Comparison of ENCODE assay signal across 9 cellular contexts in genomic region chr12:16939871-16940306, GRCh38.
DNase-seq lines count a peak whose midpoint lies in the region; ATAC-seq and TF ChIP-seq lines count a peak whose summit lies in the region.
"Had no signal": no experiment of that assay in that cellular context is flagged by ENCODE, and none has a peak within 500 bp of the region (broad histone marks: within the 10 kb centered on the region; RNA-seq: fewer than 3 reads in every experiment).

No MANE protein-coding gene starts in this region.

- DNase-seq in CD14-positive monocyte (ENCODE audit: low spot score): no peak
- peak; percentile 93 for DNase-seq in NAMALWA (ENCODE audit: low spot score)
- DNase-seq in SKM-1 (lab: John Stamatoyannopoulos, UW; ENCODE audit: unreplicated experiment): peak; percentile 22
- peak; percentile 79 for DNase-seq in glomerular visceral epithelial cell (ENCODE audit: extremely low spot score)
- peak in 1 of 2 donors; percentile 67 for DNase-seq in upper lobe of left lung
- no peak for DNase-seq in naive thymus-derived CD8-positive, alpha-beta T cell

- H3K4me3 Mint-ChIP-seq in CD14-positive monocyte: no peak overlapping the region
- no peak overlapping the region for H3K4me3 Mint-ChIP-seq in naive thymus-derived CD8-positive, alpha-beta T cell

- WGBS in upper lobe of left lung, 2 donors: 34 to 44% methylated on average over 6 of the region's 6 CpGs

- H3K4me3 ChIP-seq in upper lobe of left lung: no peak overlapping the region

- TF ChIP-seq EP300 in upper lobe of left lung (IDR thresholded peaks at IDR 0.05): no peak

- POLR2A ChIA-PET in naive thymus-derived CD8-positive, alpha-beta T cell (lab: Charles Lee): no interaction called here

- H3K27ac Mint-ChIP-seq in CD14-positive monocyte: peak overlapping the region in 1 of 7 donors; percentile 11
- H3K27ac Mint-ChIP-seq in naive thymus-derived CD8-positive, alpha-beta T cell: no peak overlapping the region

- H3K27ac ChIP-seq in upper lobe of left lung: peak overlapping the region in 1 of 4 donors; percentile 29
- H3K27ac ChIP-seq: neutrophil had no signal

- no peaks in the 10 kb centered on the region for H3K36me3 ChIP-seq in upper lobe of left lung
- H3K36me3 ChIP-seq: neutrophil had no signal

- H3K4me1 Mint-ChIP-seq in CD14-positive monocyte: no peaks in the 10 kb centered on the region
- no peaks in the 10 kb centered on the region for H3K4me1 Mint-ChIP-seq in naive thymus-derived CD8-positive, alpha-beta T cell

- intact Hi-C loops in CD14-positive monocyte (cut with micrococcal nuclease): no loop called here

- TF ChIP-seq POLR2A in upper lobe of left lung (IDR thresholded peaks at IDR 0.05): no peak

- H3K27me3 ChIP-seq in upper lobe of left lung: no peaks in the 10 kb centered on the region
- H3K27me3 ChIP-seq: neutrophil had no signal

- peak; percentile 93 for ATAC-seq in GM18520 (IDR thresholded peaks at IDR 0.05; ENCODE audit: unreplicated experiment)
- ATAC-seq in HG02870 (IDR thresholded peaks at IDR 0.05; ENCODE audit: unreplicated experiment): peak; percentile 100
- peak; percentile 71 to 95 for ATAC-seq in upper lobe of left lung (ENCODE audit: low FRiP score in 2 of 2)
- ATAC-seq in naive thymus-derived CD8-positive, alpha-beta T cell: no peak

- peak; percentile 29 for TF ChIP-seq CTCF in CD14-positive monocyte (IDR thresholded peaks at IDR 0.05)
- TF ChIP-seq CTCF in upper lobe of left lung (IDR thresholded peaks at IDR 0.05): peak; percentile 43 to 95 (median 68)

- peaks cover 0 to 1% (median 0%) of the 10 kb centered on the region in 3 donors for H3K27me3 Mint-ChIP-seq in CD14-positive monocyte (ENCODE audit: low read depth in 3 of 3)
- no peaks in the 10 kb centered on the region for H3K27me3 Mint-ChIP-seq in naive thymus-derived CD8-positive, alpha-beta T cell

- H3K4me1 ChIP-seq in upper lobe of left lung: no peaks in the 10 kb centered on the region

- peaks cover 0 to 14% (median 0%) of the 10 kb centered on the region in 4 donors for H3K9me3 ChIP-seq in upper lobe of left lung
- H3K9me3 ChIP-seq: neutrophil had no signal

- peaks cover under 1 to 11% (median 3%) of the 10 kb centered on the region in 7 donors for H3K9me3 Mint-ChIP-seq in CD14-positive monocyte
- peaks cover 11 to 63% (median 30%) of the 10 kb centered on the region in 9 donors for H3K9me3 Mint-ChIP-seq in naive thymus-derived CD8-positive, alpha-beta T cell

- H3K36me3 Mint-ChIP-seq in CD14-positive monocyte: no peaks in the 10 kb centered on the region
- H3K36me3 Mint-ChIP-seq in naive thymus-derived CD8-positive, alpha-beta T cell: peaks cover 0 to 12% (median 0%) of the 10 kb centered on the region in 3 donors

Comparison
In these comparisons a context has a peak if more than half of its experiments do, and no peak if none do; other contexts are left out.
1. DNase-seq: peak in NAMALWA (single experiment), SKM-1 (single experiment) and glomerular visceral epithelial cell (single experiment); none in CD14-positive monocyte (single experiment) and naive thymus-derived CD8-positive, alpha-beta T cell (0 of 10).
2. ATAC-seq: peak in GM18520 (single experiment), HG02870 (single experiment) and upper lobe of left lung (2 of 2); none in naive thymus-derived CD8-positive, alpha-beta T cell (0 of 2).